ENCODE assay signal across 1 cellular context in the genomic region with DNA sequence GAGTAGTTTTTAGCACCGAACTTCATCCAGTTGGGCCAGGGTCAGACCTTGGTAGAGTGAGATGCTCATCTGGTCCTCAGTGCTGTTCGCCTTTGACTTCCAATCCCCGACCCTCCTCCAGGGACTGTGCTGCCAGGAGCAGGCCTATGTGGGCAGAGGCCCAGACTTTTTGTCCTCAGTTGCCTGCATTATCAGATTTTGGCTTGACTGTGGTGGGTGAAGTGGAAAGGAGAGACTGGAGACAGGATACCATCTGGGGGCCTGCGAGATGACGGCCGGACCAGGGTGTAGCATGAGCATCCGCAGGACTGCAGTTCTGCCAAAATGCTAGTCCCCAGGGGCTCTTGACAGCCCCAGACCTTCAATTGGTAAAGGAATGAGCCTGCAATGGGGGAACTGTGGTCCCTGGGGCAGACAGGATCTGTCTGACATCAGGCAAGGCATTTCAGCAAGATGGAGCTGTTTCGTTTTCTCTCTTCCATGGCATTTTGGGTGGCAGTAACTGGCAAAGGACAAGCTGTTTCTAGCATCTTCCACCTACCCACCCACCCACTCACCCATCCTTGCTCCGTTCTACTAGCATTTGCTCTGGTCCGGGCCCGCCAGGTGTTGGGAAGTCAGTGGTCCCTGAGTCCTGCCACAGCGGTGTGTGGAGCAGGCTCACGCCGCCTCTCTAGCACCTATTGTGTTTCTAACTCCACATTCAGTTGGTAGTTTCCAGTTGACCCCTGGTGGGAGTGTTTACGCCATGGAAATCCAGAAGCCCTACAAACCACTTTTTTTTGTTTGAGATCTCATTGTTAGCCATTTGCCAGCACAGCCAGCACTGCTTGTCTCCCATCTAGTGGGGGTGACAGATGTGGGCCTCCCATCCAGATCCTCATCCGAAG.
TF ChIP-seq lines count a peak whose summit lies in the region.

No MANE protein-coding gene starts in this region.

TF ChIP-seq in H1, 55 proteins besides CTCF, POLR2A, EP300 and RAD21:
- TF ChIP-seq NRF1 (IDR thresholded peaks at IDR 0.05; ENCODE audit: low read depth, low read length) (no peak), BCL11A (IDR thresholded peaks at IDR 0.05; ENCODE audit: low read depth in 2 of 2, low read length in 2 of 2) (no peak), GABPA (IDR thresholded peaks at IDR 0.05; ENCODE audit: borderline replicate concordance, insufficient read depth, low read length) (no peak), CREB1 (IDR thresholded peaks at IDR 0.05) (no peak), BACH1 (IDR thresholded peaks at IDR 0.05; ENCODE audit: low read length) (no peak), CBX8 (IDR thresholded peaks at IDR 0.05; ENCODE audit: borderline replicate concordance, low read depth, low read length) (no peak), TAF7 (optimal IDR thresholded peaks at IDR 0.05; ENCODE audit: borderline replicate concordance, low read depth, low read length) (no peak), CTBP2 (IDR thresholded peaks at IDR 0.05; ENCODE audit: borderline replicate concordance, insufficient read depth, insufficient read length, low read length) (no peak), MAFK (IDR thresholded peaks at IDR 0.05; ENCODE audit: low read depth, low read length) (no peak), CHD2 (IDR thresholded peaks at IDR 0.05; ENCODE audit: low read length) (no peak), JUND (IDR thresholded peaks at IDR 0.05; ENCODE audit: low read length) (no peak), GTF2F1 (IDR thresholded peaks at IDR 0.05; ENCODE audit: borderline replicate concordance, low read depth, low read length) (no peak), EZH2 (IDR thresholded peaks at IDR 0.05; ENCODE audit: low read depth, low read length, severe bottlenecking) (no peak)
- TF ChIP-seq, protein P1, sequence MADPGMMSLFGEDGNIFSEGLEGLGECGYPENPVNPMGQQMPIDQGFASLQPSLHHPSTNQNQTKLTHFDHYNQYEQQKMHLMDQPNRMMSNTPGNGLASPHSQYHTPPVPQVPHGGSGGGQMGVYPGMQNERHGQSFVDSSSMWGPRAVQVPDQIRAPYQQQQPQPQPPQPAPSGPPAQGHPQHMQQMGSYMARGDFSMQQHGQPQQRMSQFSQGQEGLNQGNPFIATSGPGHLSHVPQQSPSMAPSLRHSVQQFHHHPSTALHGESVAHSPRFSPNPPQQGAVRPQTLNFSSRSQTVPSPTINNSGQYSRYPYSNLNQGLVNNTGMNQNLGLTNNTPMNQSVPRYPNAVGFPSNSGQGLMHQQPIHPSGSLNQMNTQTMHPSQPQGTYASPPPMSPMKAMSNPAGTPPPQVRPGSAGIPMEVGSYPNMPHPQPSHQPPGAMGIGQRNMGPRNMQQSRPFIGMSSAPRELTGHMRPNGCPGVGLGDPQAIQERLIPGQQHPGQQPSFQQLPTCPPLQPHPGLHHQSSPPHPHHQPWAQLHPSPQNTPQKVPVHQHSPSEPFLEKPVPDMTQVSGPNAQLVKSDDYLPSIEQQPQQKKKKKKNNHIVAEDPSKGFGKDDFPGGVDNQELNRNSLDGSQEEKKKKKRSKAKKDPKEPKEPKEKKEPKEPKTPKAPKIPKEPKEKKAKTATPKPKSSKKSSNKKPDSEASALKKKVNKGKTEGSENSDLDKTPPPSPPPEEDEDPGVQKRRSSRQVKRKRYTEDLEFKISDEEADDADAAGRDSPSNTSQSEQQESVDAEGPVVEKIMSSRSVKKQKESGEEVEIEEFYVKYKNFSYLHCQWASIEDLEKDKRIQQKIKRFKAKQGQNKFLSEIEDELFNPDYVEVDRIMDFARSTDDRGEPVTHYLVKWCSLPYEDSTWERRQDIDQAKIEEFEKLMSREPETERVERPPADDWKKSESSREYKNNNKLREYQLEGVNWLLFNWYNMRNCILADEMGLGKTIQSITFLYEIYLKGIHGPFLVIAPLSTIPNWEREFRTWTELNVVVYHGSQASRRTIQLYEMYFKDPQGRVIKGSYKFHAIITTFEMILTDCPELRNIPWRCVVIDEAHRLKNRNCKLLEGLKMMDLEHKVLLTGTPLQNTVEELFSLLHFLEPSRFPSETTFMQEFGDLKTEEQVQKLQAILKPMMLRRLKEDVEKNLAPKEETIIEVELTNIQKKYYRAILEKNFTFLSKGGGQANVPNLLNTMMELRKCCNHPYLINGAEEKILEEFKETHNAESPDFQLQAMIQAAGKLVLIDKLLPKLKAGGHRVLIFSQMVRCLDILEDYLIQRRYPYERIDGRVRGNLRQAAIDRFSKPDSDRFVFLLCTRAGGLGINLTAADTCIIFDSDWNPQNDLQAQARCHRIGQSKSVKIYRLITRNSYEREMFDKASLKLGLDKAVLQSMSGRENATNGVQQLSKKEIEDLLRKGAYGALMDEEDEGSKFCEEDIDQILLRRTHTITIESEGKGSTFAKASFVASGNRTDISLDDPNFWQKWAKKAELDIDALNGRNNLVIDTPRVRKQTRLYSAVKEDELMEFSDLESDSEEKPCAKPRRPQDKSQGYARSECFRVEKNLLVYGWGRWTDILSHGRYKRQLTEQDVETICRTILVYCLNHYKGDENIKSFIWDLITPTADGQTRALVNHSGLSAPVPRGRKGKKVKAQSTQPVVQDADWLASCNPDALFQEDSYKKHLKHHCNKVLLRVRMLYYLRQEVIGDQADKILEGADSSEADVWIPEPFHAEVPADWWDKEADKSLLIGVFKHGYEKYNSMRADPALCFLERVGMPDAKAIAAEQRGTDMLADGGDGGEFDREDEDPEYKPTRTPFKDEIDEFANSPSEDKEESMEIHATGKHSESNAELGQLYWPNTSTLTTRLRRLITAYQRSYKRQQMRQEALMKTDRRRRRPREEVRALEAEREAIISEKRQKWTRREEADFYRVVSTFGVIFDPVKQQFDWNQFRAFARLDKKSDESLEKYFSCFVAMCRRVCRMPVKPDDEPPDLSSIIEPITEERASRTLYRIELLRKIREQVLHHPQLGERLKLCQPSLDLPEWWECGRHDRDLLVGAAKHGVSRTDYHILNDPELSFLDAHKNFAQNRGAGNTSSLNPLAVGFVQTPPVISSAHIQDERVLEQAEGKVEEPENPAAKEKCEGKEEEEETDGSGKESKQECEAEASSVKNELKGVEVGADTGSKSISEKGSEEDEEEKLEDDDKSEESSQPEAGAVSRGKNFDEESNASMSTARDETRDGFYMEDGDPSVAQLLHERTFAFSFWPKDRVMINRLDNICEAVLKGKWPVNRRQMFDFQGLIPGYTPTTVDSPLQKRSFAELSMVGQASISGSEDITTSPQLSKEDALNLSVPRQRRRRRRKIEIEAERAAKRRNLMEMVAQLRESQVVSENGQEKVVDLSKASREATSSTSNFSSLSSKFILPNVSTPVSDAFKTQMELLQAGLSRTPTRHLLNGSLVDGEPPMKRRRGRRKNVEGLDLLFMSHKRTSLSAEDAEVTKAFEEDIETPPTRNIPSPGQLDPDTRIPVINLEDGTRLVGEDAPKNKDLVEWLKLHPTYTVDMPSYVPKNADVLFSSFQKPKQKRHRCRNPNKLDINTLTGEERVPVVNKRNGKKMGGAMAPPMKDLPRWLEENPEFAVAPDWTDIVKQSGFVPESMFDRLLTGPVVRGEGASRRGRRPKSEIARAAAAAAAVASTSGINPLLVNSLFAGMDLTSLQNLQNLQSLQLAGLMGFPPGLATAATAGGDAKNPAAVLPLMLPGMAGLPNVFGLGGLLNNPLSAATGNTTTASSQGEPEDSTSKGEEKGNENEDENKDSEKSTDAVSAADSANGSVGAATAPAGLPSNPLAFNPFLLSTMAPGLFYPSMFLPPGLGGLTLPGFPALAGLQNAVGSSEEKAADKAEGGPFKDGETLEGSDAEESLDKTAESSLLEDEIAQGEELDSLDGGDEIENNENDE (IDR thresholded peaks at IDR 0.05; ENCODE audit: insufficient replicate concordance, low read length), result no peak
TF ChIP-seq in H1: peak in this region for 0.
